In the genomic region with DNA sequence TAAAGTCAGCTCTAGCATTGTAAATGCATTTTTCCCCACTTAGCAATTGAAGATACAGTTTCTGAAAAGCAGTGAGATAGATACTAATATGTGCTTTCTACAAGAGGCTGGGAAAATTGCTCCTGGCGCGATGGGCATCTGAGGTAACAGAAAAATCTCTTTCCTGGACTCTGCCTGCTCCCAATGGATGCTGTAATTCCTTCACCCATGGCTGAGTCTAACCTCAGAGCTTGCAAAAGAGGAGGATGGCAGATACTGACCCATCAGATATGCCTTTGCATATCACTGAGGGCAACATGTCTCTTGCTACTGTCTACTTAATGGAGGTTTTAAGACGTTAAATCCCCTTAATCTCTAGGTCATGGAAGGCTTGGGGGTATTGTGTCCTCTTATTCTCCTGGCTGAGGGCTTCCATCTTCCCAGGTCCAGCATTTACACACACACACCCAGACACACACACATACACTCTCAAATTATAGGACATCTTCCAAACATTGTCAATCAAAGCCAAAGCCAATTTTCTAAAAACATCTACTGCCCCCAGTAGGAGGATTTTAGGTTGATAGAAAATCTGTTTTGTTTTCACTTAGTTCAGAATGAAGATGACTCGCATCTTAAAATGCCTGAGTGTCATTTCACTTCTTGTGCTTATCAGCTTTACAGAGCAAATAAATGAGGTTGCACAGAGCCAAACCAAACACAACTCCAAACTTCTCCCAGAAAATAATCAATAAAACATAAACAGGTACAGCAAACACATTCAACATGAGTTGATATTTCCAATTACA, we compare ENCODE assay signal across 15 cellular contexts. TPM values are rescaled to one million over a fixed set of nuclear protein-coding genes. Genes with fewer than 3 reads are reported as not detected.
A peak's percentile ranks its signal among the peaks of the same experiment; 100 is the strongest.
DNase-seq lines count a peak whose midpoint lies in the region; ATAC-seq and TF ChIP-seq lines count a peak whose summit lies in the region.
"Had no signal": no experiment of that assay in that cellular context is flagged by ENCODE, and none has a peak within 500 bp of the region (broad histone marks: within the 10 kb centered on the region; RNA-seq: fewer than 3 reads in every experiment).

No MANE protein-coding gene starts in this region.

- POLR2A ChIA-PET in BJ (lab: Charles Lee), result no interaction called here

- H3K9me3 ChIP-seq in right lobe of liver (no peaks in the 10 kb centered on the region), Peyer's patch (no peaks in the 10 kb centered on the region)

- no peak for DNase-seq in BJ (ENCODE audit: low read depth)
- DNase-seq in HuH-7.5 (ENCODE audit: low spot score), result peak; percentile 40
- no peak for DNase-seq in right lobe of liver
- no peak for DNase-seq in COLO668 (lab: John Stamatoyannopoulos, UW; ENCODE audit: unreplicated experiment)
- no peak for DNase-seq in Peyer's patch
- DNase-seq in islet precursor cell, result no peak
- DNase-seq: activated CD4-positive, CD25-positive, alpha-beta regulatory T cell; activated T-cell treated with anti-CD3 and anti-CD28 coated beads, Interleukin-2, amount 50 U/mL, for 48 hours; AML-193; erythroblast; NCI-H2081 treated with DMSO at 0.1 percent for 48 hours; SIG-M5 had no signal

- peak overlapping the region; percentile 86 for H3K27ac ChIP-seq in VCaP
- no peak overlapping the region for H3K27ac ChIP-seq in right lobe of liver
- H3K27ac ChIP-seq in Peyer's patch, result no peak overlapping the region

- ATAC-seq in right lobe of liver, result peak; percentile 77 to 84 (median 82)
- ATAC-seq in GM18873 (IDR thresholded peaks at IDR 0.05; ENCODE audit: low FRiP score, unreplicated experiment), result no peak

- 12% methylated on average over 2 of the region's 4 CpGs for WGBS in right lobe of liver (ENCODE audit: insufficient coverage, low coverage, low lambda C conversion rate, missing lambda C conversion rate)

- H3K36me3 ChIP-seq in BJ (ENCODE audit: control insufficient read depth, insufficient read depth, low read length) (no peaks in the 10 kb centered on the region), right lobe of liver (no peaks in the 10 kb centered on the region), Peyer's patch (no peaks in the 10 kb centered on the region)

- intact Hi-C loops in right lobe of liver (cut with DNase I), result no loop called here

- H3K27me3 ChIP-seq in BJ (ENCODE audit: control insufficient read depth, insufficient read depth, low read length) (no peaks in the 10 kb centered on the region), right lobe of liver (no peaks in the 10 kb centered on the region), Peyer's patch (no peaks in the 10 kb centered on the region)

- CTCF ChIA-PET in BJ (lab: Yijun Ruan, JAX), result interaction anchor here (1.1 to 3.6 kb wide), 2 partner anchors 30 kb away, joined by 3 to 15 read pairs; no protein-coding TSS in a partner anchor

- TF ChIP-seq POLR2A in right lobe of liver (IDR thresholded peaks at IDR 0.05) (no peak), Peyer's patch (IDR thresholded peaks at IDR 0.05) (no peak)

- peak; percentile 36 for TF ChIP-seq CTCF in BJ (IDR thresholded peaks at IDR 0.05; ENCODE audit: insufficient read depth, low read depth, low read length)
- peak; percentile 41; the same call in 1 of the 2 replicates for TF ChIP-seq CTCF in VCaP (conservative IDR thresholded peaks at IDR 0.05)
- TF ChIP-seq CTCF in right lobe of liver (IDR thresholded peaks at IDR 0.05), result peak; percentile 8 to 21 (median 14)
- no peak for TF ChIP-seq CTCF in Peyer's patch (IDR thresholded peaks at IDR 0.05)

- H3K4me1 ChIP-seq in right lobe of liver, result peaks cover 0 to 18% (median 10%) of the 10 kb centered on the region in 4 donors
- H3K4me1 ChIP-seq in Peyer's patch, result no peaks in the 10 kb centered on the region

- no peak overlapping the region for H3K4me3 ChIP-seq in BJ (ENCODE audit: low read depth, low read length)
- no peak overlapping the region for H3K4me3 ChIP-seq in right lobe of liver
- no peak overlapping the region for H3K4me3 ChIP-seq in Peyer's patch

RNA-seq across cellular contexts. Expression of a gene that starts 2.4 kb away (rescaled TPM):
- 0.18 and 0.44 TPM in 2 replicates for polyA plus RNA-seq in BJ (2011; rRNA removed)
- polyA minus RNA-seq in BJ (2011; rRNA and poly(A)+ RNA removed), result not detected in 2 replicates
- total RNA-seq in right lobe of liver, result not detected
- total RNA-seq in Peyer's patch, result not detected
- total RNA-seq: neural crest cell had no signal

Comparison
In these comparisons a context has a peak if more than half of its experiments do, and no peak if none do; other contexts are left out.
1. CTCF ChIP-seq: peak in BJ (single experiment), VCaP (single experiment) and right lobe of liver (4 of 4); none in Peyer's patch (0 of 6).